ENCODE assay signal across 17 cellular contexts in genomic region chr16:72827907-72828306, GRCh38.
A peak's percentile ranks its signal among the peaks of the same experiment; 100 is the strongest.
DNase-seq lines count a peak whose midpoint lies in the region; ATAC-seq and TF ChIP-seq lines count a peak whose summit lies in the region.
"Had no signal": no experiment of that assay in that cellular context is flagged by ENCODE, and none has a peak within 500 bp of the region (broad histone marks: within the 10 kb centered on the region; RNA-seq: fewer than 3 reads in every experiment).

No MANE protein-coding gene starts in this region.

- no peak for TF ChIP-seq CTCF in mucosa of descending colon (IDR thresholded peaks at IDR 0.05)
- TF ChIP-seq CTCF in thyroid gland (IDR thresholded peaks at IDR 0.05), result no peak

- H3K9me3 ChIP-seq in endocrine pancreas (ENCODE audit: control insufficient read depth, low read length), result no peaks in the 10 kb centered on the region
- H3K9me3 ChIP-seq in mucosa of descending colon, result no peaks in the 10 kb centered on the region
- H3K9me3 ChIP-seq in thyroid gland, result no peaks in the 10 kb centered on the region
- H3K9me3 ChIP-seq: BE2C, HAP-1 had no signal

- H3K27me3 ChIP-seq in endocrine pancreas (ENCODE audit: control insufficient read depth, insufficient read depth, low read length) (no peaks in the 10 kb centered on the region), thyroid gland (no peaks in the 10 kb centered on the region)
- H3K27me3 ChIP-seq: BE2C had no signal

- 45 to 56% methylated on average over 7 of the region's 7 CpGs for WGBS in thyroid gland, 2 donors

- peak; percentile 15 to 33 for DNase-seq in SHP77 (lab: John Stamatoyannopoulos, UW)
- no peak for DNase-seq in SHP77 treated with DMSO at 0.1 percent for 48 hours (lab: John Stamatoyannopoulos, UW)
- no peak for DNase-seq in mucosa of descending colon
- DNase-seq in thyroid gland, result no peak
- DNase-seq in C1 segment of cervical spinal cord (lab: John Stamatoyannopoulos, UW), result no peak
- DNase-seq: 8988T, BE2C, DMS79 treated with DMSO at 0.1 percent for 48 hours, KBM-7, NCI-H1930, NCI-H446 treated with DMSO at 0.1 percent for 48 hours, PC-9 had no signal

- H3K4me1 ChIP-seq in endocrine pancreas (ENCODE audit: control insufficient read depth, insufficient read depth, low read length) (no peaks in the 10 kb centered on the region), mucosa of descending colon (ENCODE audit: low read depth) (peaks cover 8% of the 10 kb centered on the region), thyroid gland (peaks cover 18 to 25% of the 10 kb centered on the region in 2 donors)

- no peaks in the 10 kb centered on the region for H3K36me3 ChIP-seq in endocrine pancreas (ENCODE audit: control insufficient read depth, insufficient read depth, low read length)
- no peaks in the 10 kb centered on the region for H3K36me3 ChIP-seq in mucosa of descending colon (ENCODE audit: low read depth)
- no peaks in the 10 kb centered on the region for H3K36me3 ChIP-seq in thyroid gland

- intact Hi-C loops in mucosa of descending colon (cut with DNase I, micrococcal nuclease) (no loop called here), thyroid gland (cut with DNase I) (loop anchor here (10.0 kb wide), 1 partner anchor 163 kb away; no protein-coding TSS in a partner anchor)

- peak; percentile 47 for ATAC-seq in mucosa of descending colon
- no peak for ATAC-seq in GM21390 (IDR thresholded peaks at IDR 0.05; ENCODE audit: unreplicated experiment)
- no peak for ATAC-seq in HG03460 (IDR thresholded peaks at IDR 0.05; ENCODE audit: unreplicated experiment)

- no peak for TF ChIP-seq POLR2A in thyroid gland (IDR thresholded peaks at IDR 0.05)

- no peak overlapping the region for H3K4me3 ChIP-seq in endocrine pancreas (ENCODE audit: control insufficient read depth, insufficient read depth, low read length)
- H3K4me3 ChIP-seq in mucosa of descending colon, result no peak overlapping the region
- no peak overlapping the region for H3K4me3 ChIP-seq in thyroid gland (replicated peaks in 1 of 3)
- H3K4me3 ChIP-seq: HAP-1, PC-9 had no signal

- H3K27ac ChIP-seq in thyroid gland, result peak overlapping the region; percentile 61 to 71 (median 68)
- H3K27ac ChIP-seq: HL-60, PC-9 had no signal

- H3K9ac ChIP-seq in endocrine pancreas (ENCODE audit: control insufficient read depth, insufficient read depth, low read length), result peak overlapping the region; percentile 8

Comparison
In these comparisons a context has a peak if more than half of its experiments do, and no peak if none do; other contexts are left out.
1. DNase-seq: peak in SHP77 (2 of 2); none in SHP77 treated with DMSO at 0.1 percent for 48 hours (single experiment), mucosa of descending colon (0 of 3), thyroid gland (0 of 2) and C1 segment of cervical spinal cord (0 of 14).